Comparison of ENCODE assay signal across 8 cellular contexts in genomic region chr14:101781240-101782061, GRCh38. TPM values are rescaled to one million over a fixed set of nuclear protein-coding genes. Genes with fewer than 3 reads are reported as not detected.
A peak's percentile ranks its signal among the peaks of the same experiment; 100 is the strongest.
DNase-seq lines count a peak whose midpoint lies in the region; ATAC-seq, FAIRE-seq and TF ChIP-seq lines count a peak whose summit lies in the region.

No MANE protein-coding gene starts in this region.

- H3K9me3 Mint-ChIP-seq in Calu3 (ENCODE audit: low read depth, unreplicated experiment): no peaks in the 10 kb centered on the region

- no peaks in the 10 kb centered on the region for H3K4me1 ChIP-seq in Panc1 (ENCODE audit: control insufficient read depth, insufficient read depth, low read length)

- peak; percentile 18 for DNase-seq in Calu3
- DNase-seq in Panc1 (ENCODE audit: low read depth, low spot score): no peak
- no peak for DNase-seq in bronchial epithelial cell (ENCODE audit: low read depth)
- peak in 1 of 2 donors; percentile 87 for DNase-seq in lower leg skin (ENCODE audit: low spot score in 2 of 2)
- DNase-seq in stimulated activated naive CD4-positive, alpha-beta T cell treated with Interleukin-2 at 50 U/mL for 16 hours (lab: John Stamatoyannopoulos, UW): peak; percentile 14
- no peak for DNase-seq in GM19238 (ENCODE audit: insufficient read length, low spot score)
- no peak for DNase-seq in HK-2 (ENCODE audit: unreplicated experiment)

- BruUV-seq in Calu3 (replicated peaks; lab: Mats Ljungman, UMichigan) (no TSS peak), Panc1 (replicated peaks; lab: Mats Ljungman, UMichigan) (no TSS peak)

- in situ Hi-C loops in Panc1 (cut with HindIII; ENCODE audit: low pct_unique_long_range_greater_than_20kb, low sequenced_read_pairs): no loop called here

- H3K36me3 Mint-ChIP-seq in Calu3 (ENCODE audit: insufficient read depth, unreplicated experiment): peaks cover 14% of the 10 kb centered on the region

- POLR2A ChIA-PET in Panc1 (lab: Charles Lee): no interaction called here

- intact Hi-C loops in Calu3 (cut with micrococcal nuclease; ENCODE audit: unreplicated experiment): no loop called here
- intact Hi-C loops in Panc1 (cut with micrococcal nuclease; ENCODE audit: unreplicated experiment): no loop called here
- intact Hi-C loops in lower leg skin (cut with DNase I; ENCODE audit: low total_unique reads): no loop called here

- H3K27ac ChIP-seq in Panc1 (ENCODE audit: low read length): no peak overlapping the region

- TF ChIP-seq CTCF in Calu3 (IDR thresholded peaks at IDR 0.05; ENCODE audit: unreplicated experiment) (no peak), Panc1 (IDR thresholded peaks at IDR 0.05) (no peak), bronchial epithelial cell (IDR thresholded peaks at IDR 0.05; ENCODE audit: insufficient read depth, low read length, severe bottlenecking) (no peak), lower leg skin (IDR thresholded peaks at IDR 0.05) (no peak)

- no peak overlapping the region for H3K27ac Mint-ChIP-seq in Calu3 (ENCODE audit: unreplicated experiment)

- H3K27me3 ChIP-seq in Panc1 (ENCODE audit: control insufficient read depth, insufficient read depth, low read length) (no peaks in the 10 kb centered on the region), bronchial epithelial cell (ENCODE audit: control insufficient read depth, insufficient read depth, low read length) (peaks cover 6% of the 10 kb centered on the region)

- FAIRE-seq in bronchial epithelial cell (lab: Jason Lieb, UNC): no peak

- H3K4me3 ChIP-seq in Panc1 (ENCODE audit: low read depth in 2 of 2, low read length in 2 of 2) (peak overlapping the region; percentile 38), bronchial epithelial cell (ENCODE audit: low read depth, low read length) (peak overlapping the region; percentile 20), lower leg skin (ENCODE audit: low read depth, poor library complexity, severe bottlenecking) (peak overlapping the region; percentile 17)

- H3K36me3 ChIP-seq in Panc1 (ENCODE audit: control insufficient read depth, insufficient read depth, low read length): no peaks in the 10 kb centered on the region
- no peaks in the 10 kb centered on the region for H3K36me3 ChIP-seq in bronchial epithelial cell (ENCODE audit: control insufficient read depth, insufficient read depth, low read length)

- H3K4me1 Mint-ChIP-seq in Calu3 (ENCODE audit: low read depth, unreplicated experiment): no peaks in the 10 kb centered on the region

- peaks cover 24% of the 10 kb centered on the region for H3K27me3 Mint-ChIP-seq in Calu3 (ENCODE audit: unreplicated experiment)

- CTCF ChIA-PET in Calu3 (lab: Charles Lee): interaction anchor here (1.4 kb wide), 1 partner anchor 11 kb away, joined by 6 read pairs; no protein-coding TSS in a partner anchor
- CTCF ChIA-PET in Panc1 (lab: Charles Lee): interaction anchor here (0.6 kb wide), 1 partner anchor 18 kb away, joined by 3 read pairs; no protein-coding TSS in a partner anchor

- peak; percentile 75 for ATAC-seq in Panc1
- no peak for ATAC-seq in HG02642 (IDR thresholded peaks at IDR 0.05; ENCODE audit: poor library complexity, unreplicated experiment)

- no peak for TF ChIP-seq POLR2A in lower leg skin (IDR thresholded peaks at IDR 0.05)

- 1% methylated on average over 39 to 64 of the region's 67 CpGs for WGBS in lower leg skin, 2 donors

- no peaks in the 10 kb centered on the region for H3K9me3 ChIP-seq in Panc1 (ENCODE audit: control insufficient read depth, insufficient read depth, low read depth, low read length)

- H3K4me3 Mint-ChIP-seq in Calu3 (ENCODE audit: low read depth, unreplicated experiment): peak overlapping the region; percentile 76

RNA-seq across cellular contexts. Expression of gene PPP2R5C, which starts 19.9 kb away (rescaled TPM):
- total RNA-seq in Calu3 (2022) (108 and 120 TPM in 2 replicates), Panc1 (2021; ENCODE audit: unreplicated experiment) (80.3 TPM), bronchial epithelial cell (71.3 and 104 TPM in 2 replicates), lower leg skin (10 to 100 TPM; 74.6 to 89.9 (median 80.3) TPM)
- polyA plus RNA-seq in Panc1 (2012; ENCODE audit: insufficient read length): 35.3 TPM

Comparison
In these comparisons a context has a peak if more than half of its experiments do, and no peak if none do; other contexts are left out.
1. DNase-seq: peak in Calu3 (single experiment) and stimulated activated naive CD4-positive, alpha-beta T cell treated with Interleukin-2 at 50 U/mL for 16 hours (single experiment); none in Panc1 (single experiment), bronchial epithelial cell (single experiment), GM19238 (single experiment) and HK-2 (single experiment).
2. Peak in every context shown above with its lines, with median percentiles within 50 percentile points of each other: H3K4me3 ChIP-seq.